In the genomic region with DNA sequence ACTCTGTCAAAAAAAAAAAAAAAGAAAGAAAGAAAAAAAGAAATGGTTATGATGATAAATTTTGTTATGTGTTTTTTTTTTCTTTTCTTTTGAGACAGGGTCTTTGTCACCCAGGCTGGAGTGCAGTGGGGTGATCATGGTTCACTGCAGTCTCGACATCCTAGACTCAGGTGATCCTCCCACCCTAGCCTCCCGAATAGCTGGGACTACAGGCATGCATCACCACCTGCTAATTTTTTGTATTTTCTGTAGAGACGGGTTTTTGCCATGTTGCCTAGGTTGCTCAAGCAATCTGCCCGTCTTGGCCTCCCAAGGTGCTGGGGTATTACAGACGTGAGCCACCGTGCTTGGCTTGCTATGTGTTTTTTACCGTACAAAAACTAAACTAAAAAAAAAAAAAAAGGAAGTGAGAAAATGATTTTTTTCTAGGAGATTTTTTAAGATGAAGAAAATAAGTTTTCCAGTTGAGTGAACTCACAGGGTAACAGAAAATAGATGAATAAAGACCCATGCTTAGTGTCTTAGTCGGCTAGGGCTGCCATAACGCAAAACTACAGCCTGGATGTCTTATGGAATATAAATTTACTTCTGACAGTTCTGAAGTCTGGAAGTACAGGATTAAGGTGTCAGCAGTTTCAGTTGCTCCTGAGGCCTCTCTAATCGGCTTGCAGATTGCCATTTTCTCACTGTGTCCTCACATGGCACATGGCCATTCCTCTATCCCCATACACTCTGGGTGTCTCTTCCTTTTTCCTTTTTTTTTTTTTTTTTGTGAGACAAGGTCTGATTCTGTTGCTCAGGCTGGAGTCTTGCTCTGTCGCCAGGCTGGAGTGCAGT, we compare ENCODE assay signal across 12 cellular contexts. TPM values are rescaled to one million over a fixed set of nuclear protein-coding genes. Genes with fewer than 3 reads are reported as not detected.
DNase-seq lines count a peak whose midpoint lies in the region; ATAC-seq and TF ChIP-seq lines count a peak whose summit lies in the region.
"Had no signal": no experiment of that assay in that cellular context is flagged by ENCODE, and none has a peak within 500 bp of the region (broad histone marks: within the 10 kb centered on the region; RNA-seq: fewer than 3 reads in every experiment).

No MANE protein-coding gene starts in this region.

- POLR2A ChIA-PET in SK-N-SH (lab: Yijun Ruan, JAX), result no interaction called here

- peak; percentile 72 for ATAC-seq in GM19438 (IDR thresholded peaks at IDR 0.05; ENCODE audit: low read depth, unreplicated experiment)
- peak; percentile 47 for ATAC-seq in HG03045 (IDR thresholded peaks at IDR 0.05; ENCODE audit: unreplicated experiment)
- no peak for ATAC-seq in HG03039 (IDR thresholded peaks at IDR 0.05; ENCODE audit: unreplicated experiment)
- ATAC-seq in GM21737 (IDR thresholded peaks at IDR 0.05; ENCODE audit: unreplicated experiment), result no peak
- ATAC-seq: natural killer cell treated with Interleukin-12 subunit alpha and Interleukin-12 subunit beta and Interleukin-15 and Interleukin-18, amount 100 ng/mL, for 72 hours had no signal

- H3K27ac ChIP-seq in OCI-LY3 (ENCODE audit: low read length) (peak overlapping the region; percentile 68), SK-N-SH (ENCODE audit: low read depth in 2 of 2, low read length in 1 of 2) (no peak overlapping the region)

- H3K9ac ChIP-seq in OCI-LY3 (ENCODE audit: low read length), result peak overlapping the region; percentile 20
- H3K9ac ChIP-seq in SK-N-SH, result no peak overlapping the region

- H4K20me1 ChIP-seq in OCI-LY3 (ENCODE audit: insufficient read depth, low read length) (no peaks in the 10 kb centered on the region), SK-N-SH (ENCODE audit: insufficient read depth) (no peaks in the 10 kb centered on the region)

- H3K4me2 ChIP-seq in OCI-LY3 (ENCODE audit: low read length), result peak overlapping the region; percentile 59
- no peak overlapping the region for H3K4me2 ChIP-seq in SK-N-SH

- CTCF ChIA-PET in SK-N-SH (lab: Yijun Ruan, JAX), result no interaction called here

- no peak for TF ChIP-seq RAD21 in SK-N-SH (IDR thresholded peaks at IDR 0.05; ENCODE audit: low read length)

- no peaks in the 10 kb centered on the region for H3K9me3 ChIP-seq in OCI-LY3 (ENCODE audit: insufficient read depth, low read length)
- peaks cover 8% of the 10 kb centered on the region; the same call in 1 of the 2 replicates for H3K9me3 ChIP-seq in SK-N-SH

- H3K4me3 ChIP-seq in GM06990 (replicated peaks; ENCODE audit: low read depth, low read length), result no peak overlapping the region; the same call in 1 of the 2 replicates
- H3K4me3 ChIP-seq in OCI-LY3 (ENCODE audit: low read length), result peak overlapping the region; percentile 44
- H3K4me3 ChIP-seq in SK-N-SH (ENCODE audit: low read depth in 2 of 2, low read length in 1 of 2), result no peak overlapping the region

- no peak for TF ChIP-seq EP300 in SK-N-SH (IDR thresholded peaks at IDR 0.05; ENCODE audit: borderline replicate concordance in 1 of 2, low read depth in 1 of 2, low read length in 1 of 2)

- no peaks in the 10 kb centered on the region for H3K27me3 ChIP-seq in GM06990 (replicated peaks; ENCODE audit: control insufficient read depth, insufficient read depth, low read length)
- H3K27me3 ChIP-seq in OCI-LY3 (ENCODE audit: low read depth, low read length), result no peaks in the 10 kb centered on the region
- no peaks in the 10 kb centered on the region for H3K27me3 ChIP-seq in SK-N-SH (ENCODE audit: insufficient read depth)

- H2AFZ ChIP-seq in OCI-LY3 (ENCODE audit: low read depth, low read length) (no peak overlapping the region), SK-N-SH (ENCODE audit: low read depth) (no peak overlapping the region)

- H3K4me1 ChIP-seq in OCI-LY3 (ENCODE audit: low read length) (peaks cover 38% of the 10 kb centered on the region), SK-N-SH (ENCODE audit: control insufficient read depth in 1 of 2, insufficient read depth in 2 of 2, low read depth in 1 of 2, low read length in 1 of 2) (no peaks in the 10 kb centered on the region)

- peak; percentile 67 for DNase-seq in GM06990 (ENCODE audit: extremely low read depth, insufficient read length)
- no peak for DNase-seq in SK-N-SH
- DNase-seq in activated naive CD4-positive, alpha-beta T cell treated with Interleukin-2 at 50 U/mL for 16 hours, result no peak
- DNase-seq: NCI-H1436, SIG-M5 had no signal

- no peaks in the 10 kb centered on the region for H3K36me3 ChIP-seq in GM06990 (ENCODE audit: control insufficient read depth, insufficient read depth, low read length)
- H3K36me3 ChIP-seq in OCI-LY3 (replicated peaks; ENCODE audit: low read depth, low read length), result no peaks in the 10 kb centered on the region
- no peaks in the 10 kb centered on the region for H3K36me3 ChIP-seq in SK-N-SH (replicated peaks in 1 of 2; ENCODE audit: control insufficient read depth in 1 of 2, insufficient read depth in 2 of 2, low read length in 1 of 2)

- TF ChIP-seq CTCF in GM06990 (IDR thresholded peaks at IDR 0.05; ENCODE audit: insufficient read depth, low read length, poor library complexity, severe bottlenecking), result no peak
- no peak for TF ChIP-seq CTCF in OCI-LY3 (IDR thresholded peaks at IDR 0.05; ENCODE audit: low read depth, low read length)
- no peak for TF ChIP-seq CTCF in SK-N-SH (IDR thresholded peaks at IDR 0.05)

- H3K79me2 ChIP-seq in OCI-LY3 (ENCODE audit: low read length) (no peaks in the 10 kb centered on the region), SK-N-SH (ENCODE audit: insufficient read depth) (no peaks in the 10 kb centered on the region)

- WGBS in SK-N-SH (ENCODE audit: low lambda C conversion rate), result 60% methylated on average over 11 of the region's 11 CpGs

- no peaks in the 10 kb centered on the region for H3F3A ChIP-seq in SK-N-SH (replicated peaks; ENCODE audit: insufficient read depth)

- no peaks in the 10 kb centered on the region for H3K9me2 ChIP-seq in SK-N-SH

TF ChIP-seq in SK-N-SH, 30 proteins besides CTCF, POLR2A, EP300 and RAD21 (continues in another document):
- TF ChIP-seq SMC3 (IDR thresholded peaks at IDR 0.05; ENCODE audit: low read depth, low read length), result no peak
- no peak for TF ChIP-seq MXI1 (IDR thresholded peaks at IDR 0.05; ENCODE audit: low read depth, low read length)
- TF ChIP-seq, protein P1, sequence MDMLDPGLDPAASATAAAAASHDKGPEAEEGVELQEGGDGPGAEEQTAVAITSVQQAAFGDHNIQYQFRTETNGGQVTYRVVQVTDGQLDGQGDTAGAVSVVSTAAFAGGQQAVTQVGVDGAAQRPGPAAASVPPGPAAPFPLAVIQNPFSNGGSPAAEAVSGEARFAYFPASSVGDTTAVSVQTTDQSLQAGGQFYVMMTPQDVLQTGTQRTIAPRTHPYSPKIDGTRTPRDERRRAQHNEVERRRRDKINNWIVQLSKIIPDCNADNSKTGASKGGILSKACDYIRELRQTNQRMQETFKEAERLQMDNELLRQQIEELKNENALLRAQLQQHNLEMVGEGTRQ (IDR thresholded peaks at IDR 0.05; ENCODE audit: borderline replicate concordance, low read depth, low read length), result no peak
- no peak for TF ChIP-seq TAF1 (IDR thresholded peaks at IDR 0.05; ENCODE audit: borderline replicate concordance, low read depth, low read length)
- TF ChIP-seq, protein P2, sequence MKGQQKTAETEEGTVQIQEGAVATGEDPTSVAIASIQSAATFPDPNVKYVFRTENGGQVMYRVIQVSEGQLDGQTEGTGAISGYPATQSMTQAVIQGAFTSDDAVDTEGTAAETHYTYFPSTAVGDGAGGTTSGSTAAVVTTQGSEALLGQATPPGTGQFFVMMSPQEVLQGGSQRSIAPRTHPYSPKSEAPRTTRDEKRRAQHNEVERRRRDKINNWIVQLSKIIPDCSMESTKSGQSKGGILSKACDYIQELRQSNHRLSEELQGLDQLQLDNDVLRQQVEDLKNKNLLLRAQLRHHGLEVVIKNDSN (IDR thresholded peaks at IDR 0.05; ENCODE audit: borderline replicate concordance, low read depth), result no peak
- TF ChIP-seq FOXJ3 (CRISPR knock-in tag; IDR thresholded peaks at IDR 0.05), result no peak
- TF ChIP-seq TEAD4 (IDR thresholded peaks at IDR 0.05; ENCODE audit: borderline replicate concordance, insufficient read depth), result no peak
- TF ChIP-seq SIN3A (IDR thresholded peaks at IDR 0.05; ENCODE audit: borderline replicate concordance, low read depth, low read length), result no peak
- TF ChIP-seq, protein P3, sequence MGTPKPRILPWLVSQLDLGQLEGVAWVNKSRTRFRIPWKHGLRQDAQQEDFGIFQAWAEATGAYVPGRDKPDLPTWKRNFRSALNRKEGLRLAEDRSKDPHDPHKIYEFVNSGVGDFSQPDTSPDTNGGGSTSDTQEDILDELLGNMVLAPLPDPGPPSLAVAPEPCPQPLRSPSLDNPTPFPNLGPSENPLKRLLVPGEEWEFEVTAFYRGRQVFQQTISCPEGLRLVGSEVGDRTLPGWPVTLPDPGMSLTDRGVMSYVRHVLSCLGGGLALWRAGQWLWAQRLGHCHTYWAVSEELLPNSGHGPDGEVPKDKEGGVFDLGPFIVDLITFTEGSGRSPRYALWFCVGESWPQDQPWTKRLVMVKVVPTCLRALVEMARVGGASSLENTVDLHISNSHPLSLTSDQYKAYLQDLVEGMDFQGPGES (IDR thresholded peaks at IDR 0.05; ENCODE audit: low read depth, low read length), result no peak
- no peak for TF ChIP-seq YY1 (IDR thresholded peaks at IDR 0.05; ENCODE audit: low read depth)
- no peak for TF ChIP-seq NRF1 (IDR thresholded peaks at IDR 0.05; ENCODE audit: low read depth, low read length)
- TF ChIP-seq NFIC (IDR thresholded peaks at IDR 0.05; ENCODE audit: borderline replicate concordance), result no peak
- no peak for TF ChIP-seq CHD2 (IDR thresholded peaks at IDR 0.05; ENCODE audit: low read length, partially characterized antibody)
- TF ChIP-seq GABPA (IDR thresholded peaks at IDR 0.05; ENCODE audit: low read depth), result no peak

RNA-seq across cellular contexts. Expression of a gene that starts 13.2 kb away (rescaled TPM):
- polyA plus RNA-seq in SK-N-SH (2012; rRNA removed), result not detected in 2 replicates
- polyA plus RNA-seq in SK-N-SH (2012; cell fraction: cytosol; rRNA removed), result not detected in 2 replicates
- polyA plus RNA-seq in SK-N-SH (2012; cell fraction: nucleus; rRNA removed), result not detected in 2 replicates

RNA-seq across cellular contexts. Expression of a gene that starts 15.9 kb away (rescaled TPM):
- polyA plus RNA-seq in SK-N-SH (2012; rRNA removed), result 58.1 and 91.4 TPM in 2 replicates
- polyA plus RNA-seq in SK-N-SH (2012; cell fraction: cytosol; rRNA removed), result 30.8 and 38.8 TPM in 2 replicates
- 232 and 338 TPM in 2 replicates for polyA plus RNA-seq in SK-N-SH (2012; cell fraction: nucleus; rRNA removed)

RNA-seq across cellular contexts. Expression of a gene that starts 37.1 kb away (rescaled TPM):
- 0.29 and 0.46 TPM in 2 replicates for polyA plus RNA-seq in SK-N-SH (2012; rRNA removed)
- 0.21 and 0.33 TPM in 2 replicates for polyA plus RNA-seq in SK-N-SH (2012; cell fraction: cytosol; rRNA removed)
- polyA plus RNA-seq in SK-N-SH (2012; cell fraction: nucleus; rRNA removed), result 0.55 and 0.61 TPM in 2 replicates
- polyA plus RNA-seq: aorta had no signal

RNA-seq across cellular contexts. Expression of a gene that starts 42.0 kb away (rescaled TPM):
- polyA plus RNA-seq in SK-N-SH (2012; rRNA removed), result 37.1 and 66.9 TPM in 2 replicates
- 10.6 and 12.4 TPM in 2 replicates for polyA plus RNA-seq in SK-N-SH (2012; cell fraction: cytosol; rRNA removed)
- polyA plus RNA-seq in SK-N-SH (2012; cell fraction: nucleus; rRNA removed), result 243 and 418 TPM in 2 replicates

Comparison
In these comparisons a context has a peak if more than half of its experiments do, and no peak if none do; other contexts are left out.
1. ATAC-seq: peak in GM19438 (single experiment) and HG03045 (single experiment); none in HG03039 (single experiment) and GM21737 (single experiment).